ENCODE assay signal across 8 cellular contexts in genomic region chr20:1440024-1440423, GRCh38. TPM values are rescaled to one million over a fixed set of nuclear protein-coding genes. Genes with fewer than 3 reads are reported as not detected.
A peak's percentile ranks its signal among the peaks of the same experiment; 100 is the strongest.
DNase-seq lines count a peak whose midpoint lies in the region; FAIRE-seq and TF ChIP-seq lines count a peak whose summit lies in the region.

No MANE protein-coding gene starts in this region.

- no peaks in the 10 kb centered on the region for H3K79me1 ChIP-seq in H1 (ENCODE audit: low read depth, low read length)

- H3K4me2 ChIP-seq in OCI-LY7 (ENCODE audit: low read length), result no peak overlapping the region
- no peak overlapping the region for H3K4me2 ChIP-seq in H1 (ENCODE audit: insufficient read depth in 1 of 2, low read depth in 2 of 2, low read length in 2 of 2)

- H3K27me3 ChIP-seq in H1 (replicated peaks in 1 of 4; ENCODE audit: control insufficient read depth in 3 of 4, extremely low read depth in 1 of 4, insufficient read depth in 3 of 4, low read length in 3 of 4), result no peaks in the 10 kb centered on the region

- no peak for TF ChIP-seq EP300 in H1 (IDR thresholded peaks at IDR 0.05; ENCODE audit: borderline replicate concordance in 1 of 2, low read depth in 2 of 2, low read length in 2 of 2)

- H3K23ac ChIP-seq in H1 (ENCODE audit: insufficient read length), result no peak overlapping the region

- H3K79me2 ChIP-seq in OCI-LY7 (ENCODE audit: insufficient read depth, low read depth, low read length) (no peaks in the 10 kb centered on the region), H1 (ENCODE audit: control insufficient read depth in 1 of 2, insufficient read depth in 2 of 2, low read length in 2 of 2) (no peaks in the 10 kb centered on the region)

- no peak overlapping the region for H3K18ac ChIP-seq in H1 (ENCODE audit: extremely low read depth, low read length)

- no peaks in the 10 kb centered on the region for H3K23me2 ChIP-seq in H1 (ENCODE audit: low read depth, low read length)

- H3K9me3 ChIP-seq in OCI-LY7 (ENCODE audit: low read length) (no peaks in the 10 kb centered on the region), H1 (ENCODE audit: insufficient read depth in 2 of 2, low read depth in 1 of 2, low read length in 1 of 2) (no peaks in the 10 kb centered on the region)

- H3K9me2 ChIP-seq in OCI-LY7 (ENCODE audit: insufficient read depth, low read length), result no peaks in the 10 kb centered on the region

- no peak overlapping the region for H2BK120ac ChIP-seq in H1 (replicated peaks; ENCODE audit: low read depth, low read length)

- no peak overlapping the region for H3K9ac ChIP-seq in H1 (replicated peaks in 1 of 4; ENCODE audit: extremely low read depth in 1 of 4, low read depth in 3 of 4, low read length in 3 of 4)

- H2AFZ ChIP-seq in OCI-LY7 (ENCODE audit: low read length), result no peak overlapping the region
- H2AFZ ChIP-seq in H1 (ENCODE audit: low read length), result no peak overlapping the region

- no peak overlapping the region for H3K14ac ChIP-seq in H1 (ENCODE audit: insufficient read length)

- CTCF ChIA-PET in OCI-LY7 (lab: Charles Lee; ENCODE audit: unreplicated experiment), result interaction anchor here (0.8 kb wide), 1 partner anchor 41 kb away, joined by 3 read pairs; no protein-coding TSS in a partner anchor
- CTCF ChIA-PET in H1 (lab: Charles Lee; ENCODE audit: partially characterized antibody), result interaction anchor here (0.6 to 8.4 kb wide), 23 partner anchors 10 to 294 kb away, joined by 3 to 139 read pairs (median 4); partner anchors contain the start of gene NSFL1C

- H3K36me3 ChIP-seq in OCI-LY7 (ENCODE audit: insufficient read depth, low read length) (peaks cover 53% of the 10 kb centered on the region), H1 (ENCODE audit: control insufficient read depth in 2 of 4, insufficient read depth in 4 of 4, low read length in 3 of 4) (peaks cover 10 to 26% (median 20%) of the 10 kb centered on the region in 4 experiments)

- DNase-seq in A172 (ENCODE audit: low spot score) (peak; percentile 19), ELR (ENCODE audit: low read depth) (peak; percentile 56), OCI-LY7 (ENCODE audit: low spot score) (peak; percentile 49), H1 (ENCODE audit: low read depth in 1 of 2, low spot score in 2 of 2) (peak; percentile 50 to 58), C1 segment of cervical spinal cord (lab: John Stamatoyannopoulos, UW) (no peak), SK-N-DZ (ENCODE audit: low spot score) (no peak), mesenteric fat pad (ENCODE audit: low spot score) (no peak), T1000 (lab: John Stamatoyannopoulos, UW) (no peak)

- H4K91ac ChIP-seq in H1 (replicated peaks; ENCODE audit: insufficient read length, low read length), result no peak overlapping the region

- H3K4ac ChIP-seq in H1 (replicated peaks; ENCODE audit: insufficient read length, low read depth, low read length), result no peak overlapping the region

- no peak overlapping the region for H4K5ac ChIP-seq in H1 (ENCODE audit: insufficient read length, low read depth, low read length)

- H2BK20ac ChIP-seq in H1 (ENCODE audit: low read length), result no peak overlapping the region

- POLR2A ChIA-PET in OCI-LY7 (lab: Charles Lee) (interaction anchor here (0.5 kb wide), 1 partner anchor 214 kb away, joined by 3 read pairs; the partner anchor contains the start of gene RAD21L1), H1 (lab: Charles Lee; ENCODE audit: partially characterized antibody) (interaction anchor here (1.2 to 1.4 kb wide), 2 partner anchors 26 to 58 kb away, joined by 3 read pairs; no protein-coding TSS in a partner anchor)

- intact Hi-C loops in OCI-LY7 (cut with micrococcal nuclease; ENCODE audit: unreplicated experiment), result no loop called here

- 72% methylated on average over 6 of the region's 6 CpGs; no CpG with 5 or more reads in 1 of the 2 experiments for WGBS in H1 (ENCODE audit: extremely low coverage in 1 of 2, insufficient coverage in 1 of 2, insufficient read length in 1 of 2, insufficient replicate concordance in 2 of 2, low coverage in 1 of 2, low lambda C conversion rate in 2 of 2, missing lambda C conversion rate in 1 of 2), 2 experiments

- BruUV-seq in OCI-LY7 (replicated peaks; lab: Mats Ljungman, UMichigan), result no TSS peak

- H2BK15ac ChIP-seq in H1 (ENCODE audit: low read length), result no peak overlapping the region

- TF ChIP-seq POLR2A in H1 (IDR thresholded peaks at IDR 0.05; ENCODE audit: control extremely low read depth in 1 of 2, low read depth in 2 of 2, low read length in 2 of 2), result no peak

- no peak overlapping the region for H4K8ac ChIP-seq in H1 (ENCODE audit: extremely low read depth, insufficient read depth, low read length)

- H3K56ac ChIP-seq in H1 (replicated peaks; ENCODE audit: insufficient read length, low read depth, low read length), result no peak overlapping the region

- no peak overlapping the region for H3K27ac ChIP-seq in OCI-LY7 (ENCODE audit: low read depth, low read length, poor library complexity, severe bottlenecking)
- no peak overlapping the region for H3K27ac ChIP-seq in H1 (ENCODE audit: low read depth, low read length)

- FAIRE-seq in H1 (lab: Jason Lieb, UNC), result peak; percentile 76

- no peak overlapping the region for H3K4me3 ChIP-seq in OCI-LY7 (ENCODE audit: low read depth, low read length, poor library complexity, severe bottlenecking)
- H3K4me3 ChIP-seq in H1 (ENCODE audit: extremely low read depth in 1 of 4, insufficient read depth in 2 of 4, low read depth in 3 of 4, low read length in 4 of 4), result no peak overlapping the region

- no peak overlapping the region for H2BK5ac ChIP-seq in H1 (ENCODE audit: low read depth, low read length)

- H2AK5ac ChIP-seq in H1 (ENCODE audit: low read depth, low read length), result no peak overlapping the region

- H4K20me1 ChIP-seq in OCI-LY7 (ENCODE audit: insufficient read depth, low read length) (no peaks in the 10 kb centered on the region), H1 (replicated peaks in 1 of 2; ENCODE audit: control insufficient read depth in 1 of 2, insufficient read depth in 2 of 2, low read length in 2 of 2) (no peaks in the 10 kb centered on the region)

- peaks cover 10% of the 10 kb centered on the region for H3K4me1 ChIP-seq in OCI-LY7 (ENCODE audit: insufficient read depth, low read length, poor library complexity, severe bottlenecking)
- no peaks in the 10 kb centered on the region for H3K4me1 ChIP-seq in H1 (replicated peaks in 1 of 4; ENCODE audit: control insufficient read depth in 3 of 4, insufficient read depth in 4 of 4, low read length in 3 of 4)

- TF ChIP-seq CTCF in OCI-LY7 (conservative IDR thresholded peaks at IDR 0.05; ENCODE audit: low read length) (peak; percentile 81), H1 (IDR thresholded peaks at IDR 0.05; ENCODE audit: control extremely low read depth in 1 of 3, insufficient read depth in 1 of 3, low read depth in 1 of 3, low read length in 3 of 3) (peak; percentile 79 to 98 (median 83))

- peak; percentile 50 to 57 for TF ChIP-seq RAD21 in H1 (IDR thresholded peaks at IDR 0.05 in 1 of 2, conservative IDR thresholded peaks at IDR 0.05 in 1 of 2; ENCODE audit: low read depth in 2 of 2, low read length in 2 of 2)

- no peak overlapping the region for H2BK12ac ChIP-seq in H1 (ENCODE audit: low read depth, low read length)

RNA-seq across cellular contexts. Expression of gene NSFL1C, which starts 26.6 kb away (rescaled TPM):
- 66.3 and 81.6 TPM in 2 replicates for total RNA-seq in A172 (2014; rRNA removed; shearing (Covaris generic))
- total RNA-seq in OCI-LY7 (2014; rRNA removed; shearing (Covaris generic)), result 40.2 and 49.6 TPM in 2 replicates
- 77.1 and 80.0 TPM in 2 replicates for total RNA-seq in OCI-LY7 (2022)
- 87.4 and 98.0 TPM in 2 replicates for total RNA-seq in H1 (2021; fragmentation: NEBNext Ultra II Directional; extraction: Animal tissue kit (Norgen Biotek cat#: 25700))
- polyA plus RNA-seq in H1 (2011; rRNA removed), result 21.6 and 21.8 TPM in 2 replicates
- polyA plus RNA-seq in H1 (2011; cell fraction: cytosol; rRNA removed), result 28.1 TPM
- polyA plus RNA-seq in H1 (2011; cell fraction: nucleus; rRNA removed), result 35.8 TPM
- polyA plus RNA-seq in H1 (2012, experiment 1 of 2), result 74.4 to 88.7 TPM (median 80.8 TPM) in 4 replicates
- polyA plus RNA-seq in H1 (2012, experiment 2 of 2), result 54.0 TPM
- 57.0 TPM for polyA plus RNA-seq in H1 (2013, experiment 1 of 2)
- polyA plus RNA-seq in H1 (2013, experiment 2 of 2), result 53.8 TPM
- polyA minus RNA-seq in H1 (2011; rRNA and poly(A)+ RNA removed), result 16.2 and 17.2 TPM in 2 replicates
- 9.6 TPM for polyA minus RNA-seq in H1 (2011; cell fraction: cytosol; rRNA and poly(A)+ RNA removed)
- polyA minus RNA-seq in H1 (2011; cell fraction: nucleus; rRNA and poly(A)+ RNA removed), result 47.7 TPM
- polyA plus RNA-seq in SK-N-DZ (2014; cell fraction: cytosol; rRNA removed), result 19.0 and 20.8 TPM in 2 replicates
- 30.2 and 45.4 TPM in 2 replicates for polyA plus RNA-seq in SK-N-DZ (2014; cell fraction: nucleus; rRNA removed)
- 78.6 TPM for total RNA-seq in mesenteric fat pad

RNA-seq across cellular contexts. Expression of gene FKBP1A, which starts 47.2 kb away (rescaled TPM):
- 149 and 200 TPM in 2 replicates for total RNA-seq in A172 (2014; rRNA removed; shearing (Covaris generic))
- 83.2 and 99.0 TPM in 2 replicates for total RNA-seq in OCI-LY7 (2014; rRNA removed; shearing (Covaris generic))
- total RNA-seq in OCI-LY7 (2022) (218 and 230 TPM in 2 replicates), mesenteric fat pad (384 TPM)
- total RNA-seq in H1 (2021; fragmentation: NEBNext Ultra II Directional; extraction: Animal tissue kit (Norgen Biotek cat#: 25700)), result 243 and 250 TPM in 2 replicates
- polyA plus RNA-seq in H1 (2011; rRNA removed), result 583 and 685 TPM in 2 replicates
- 454 TPM for polyA plus RNA-seq in H1 (2011; cell fraction: cytosol; rRNA removed)
- polyA plus RNA-seq in H1 (2011; cell fraction: nucleus; rRNA removed), result 218 TPM
- 324 to 404 TPM (median 351 TPM) in 4 replicates for polyA plus RNA-seq in H1 (2012, experiment 1 of 2)
- polyA plus RNA-seq in H1 (2012, experiment 2 of 2), result 485 TPM
- polyA plus RNA-seq in H1 (2013, experiment 1 of 2), result 192 TPM
- polyA plus RNA-seq in H1 (2013, experiment 2 of 2), result 207 TPM
- polyA minus RNA-seq in H1 (2011; rRNA and poly(A)+ RNA removed), result 384 and 553 TPM in 2 replicates
- polyA minus RNA-seq in H1 (2011; cell fraction: cytosol; rRNA and poly(A)+ RNA removed), result 108 TPM
- 113 TPM for polyA minus RNA-seq in H1 (2011; cell fraction: nucleus; rRNA and poly(A)+ RNA removed)
- 103 and 106 TPM in 2 replicates for polyA plus RNA-seq in SK-N-DZ (2014; cell fraction: cytosol; rRNA removed)
- polyA plus RNA-seq in SK-N-DZ (2014; cell fraction: nucleus; rRNA removed), result 74.1 and 89.2 TPM in 2 replicates

RNA-seq across cellular contexts. Expression of gene SIRPB2, which starts 51.2 kb away (rescaled TPM):
- not detected in 2 replicates for total RNA-seq in A172 (2014; rRNA removed; shearing (Covaris generic))
- not detected in 2 replicates for total RNA-seq in OCI-LY7 (2014; rRNA removed; shearing (Covaris generic))
- total RNA-seq in OCI-LY7 (2022) (not detected in 2 replicates), mesenteric fat pad (25.5 TPM)
- 0.28 TPM in 1 of 2 replicates, not detected in the other for total RNA-seq in H1 (2021; fragmentation: NEBNext Ultra II Directional; extraction: Animal tissue kit (Norgen Biotek cat#: 25700))
- not detected in 2 replicates for polyA plus RNA-seq in H1 (2011; rRNA removed)
- polyA plus RNA-seq in H1 (2011; cell fraction: cytosol; rRNA removed), result 0.03 TPM
- not detected for polyA plus RNA-seq in H1 (2011; cell fraction: nucleus; rRNA removed)
- polyA plus RNA-seq in H1 (2012, experiment 1 of 2), result not detected in 4 replicates
- not detected for polyA plus RNA-seq in H1 (2012, experiment 2 of 2)
- not detected for polyA plus RNA-seq in H1 (2013, experiment 1 of 2)
- not detected for polyA plus RNA-seq in H1 (2013, experiment 2 of 2)
- polyA minus RNA-seq in H1 (2011; rRNA and poly(A)+ RNA removed), result 0.73 TPM in 1 of 2 replicates, not detected in the other
- not detected for polyA minus RNA-seq in H1 (2011; cell fraction: cytosol; rRNA and poly(A)+ RNA removed)
- polyA minus RNA-seq in H1 (2011; cell fraction: nucleus; rRNA and poly(A)+ RNA removed), result not detected
- polyA plus RNA-seq in SK-N-DZ (2014; cell fraction: cytosol; rRNA removed), result not detected in 2 replicates
- polyA plus RNA-seq in SK-N-DZ (2014; cell fraction: nucleus; rRNA removed), result not detected in 2 replicates

Comparison
In these comparisons a context has a peak if more than half of its experiments do, and no peak if none do; other contexts are left out.
1. DNase-seq: peak in A172 (single experiment), ELR (single experiment), OCI-LY7 (single experiment) and H1 (2 of 2); none in C1 segment of cervical spinal cord (0 of 14), SK-N-DZ (single experiment), mesenteric fat pad (single experiment) and T1000 (single experiment).
2. RNA of gene SIRPB2, which starts 51.2 kb away (total RNA-seq): 25.5 TPM in mesenteric fat pad (single experiment); 0.28 TPM in H1, not detected in A172 and not detected in OCI-LY7; every median in the first group is over 10 times any median in the second.